In genomic region chr5:157486861-157487260, GRCh38 we compare ENCODE assay signal across 12 cellular contexts. TPM values are rescaled to one million over a fixed set of nuclear protein-coding genes. Genes with fewer than 3 reads are reported as not detected.
A peak's percentile ranks its signal among the peaks of the same experiment; 100 is the strongest.
DNase-seq lines count a peak whose midpoint lies in the region; ATAC-seq and TF ChIP-seq lines count a peak whose summit lies in the region.
"Had no signal": no experiment of that assay in that cellular context is flagged by ENCODE, and none has a peak within 500 bp of the region (broad histone marks: within the 10 kb centered on the region; RNA-seq: fewer than 3 reads in every experiment).

No MANE protein-coding gene starts in this region.

- H3K4me3 Mint-ChIP-seq in activated T-cell treated with anti-CD3 and anti-CD28 coated beads, Interleukin-2, amount 50 U/mL, for 72 hours: no peak overlapping the region
- H3K4me3 Mint-ChIP-seq: brain had no signal

- H3K4me3 ChIP-seq in OCI-LY1 (ENCODE audit: low read depth, low read length, poor library complexity, severe bottlenecking): no peak overlapping the region
- H3K4me3 ChIP-seq in stomach: no peak overlapping the region
- H3K4me3 ChIP-seq: PC-9 had no signal

- no peak overlapping the region for H2AFZ ChIP-seq in OCI-LY1 (ENCODE audit: low read length)
- H2AFZ ChIP-seq: PC-9 had no signal

- intact Hi-C loops in stomach (cut with DNase I; ENCODE audit: low total_unique reads): no loop called here

- H3K36me3 ChIP-seq in OCI-LY1 (ENCODE audit: insufficient read depth, low read length) (no peaks in the 10 kb centered on the region), stomach (peaks cover 25 to 93% (median 73%) of the 10 kb centered on the region in 4 donors)

- no peak for DNase-seq in activated T-cell treated with anti-CD3 and anti-CD28 coated beads, Interleukin-2, amount 50 U/mL, for 72 hours
- DNase-seq in activated T-cell treated with anti-CD3 and anti-CD28 coated beads, Interleukin-2, amount 50 U/mL, for 1 hour: no peak
- no peak for DNase-seq in stomach
- DNase-seq in kidney tubule cell (ENCODE audit: low spot score): no peak
- DNase-seq in OCI-M1 (lab: John Stamatoyannopoulos, UW): no peak
- DNase-seq: MV-4-11, retina had no signal

- H3K27me3 Mint-ChIP-seq in activated T-cell treated with anti-CD3 and anti-CD28 coated beads, Interleukin-2, amount 50 U/mL, for 72 hours (ENCODE audit: low read depth): no peaks in the 10 kb centered on the region
- H3K27me3 Mint-ChIP-seq: brain had no signal

- H3K4me1 Mint-ChIP-seq in activated T-cell treated with anti-CD3 and anti-CD28 coated beads, Interleukin-2, amount 50 U/mL, for 72 hours (ENCODE audit: low read depth): peaks cover 15% of the 10 kb centered on the region
- H3K4me1 Mint-ChIP-seq: brain had no signal

- H3K4me1 ChIP-seq in OCI-LY1 (ENCODE audit: insufficient read depth, low read length, severe bottlenecking): peaks cover 40% of the 10 kb centered on the region
- H3K4me1 ChIP-seq in stomach: peaks cover 0 to 26% (median 11%) of the 10 kb centered on the region in 4 donors

- TF ChIP-seq EP300 in stomach (IDR thresholded peaks at IDR 0.05): no peak

- H3K79me2 ChIP-seq in OCI-LY1 (ENCODE audit: insufficient read depth, low read length): no peaks in the 10 kb centered on the region

- peak overlapping the region; percentile 6; the same call in 1 of the 2 replicates for H3K4me2 ChIP-seq in OCI-LY1 (ENCODE audit: low read length)
- H3K4me2 ChIP-seq: PC-9 had no signal

- H4K20me1 ChIP-seq in OCI-LY1 (ENCODE audit: insufficient read depth, low read length): no peaks in the 10 kb centered on the region

- H3K9ac ChIP-seq in OCI-LY1 (ENCODE audit: low read length): peak overlapping the region; percentile 16; the same call in 1 of the 2 replicates

- ATAC-seq in activated T-cell treated with anti-CD3 and anti-CD28 coated beads, Interleukin-2, amount 50 U/mL, for 72 hours (replicated peaks in 1 of 2): peak in 1 of 2 donors; percentile 15
- peak; percentile 26 for ATAC-seq in GM21737 (IDR thresholded peaks at IDR 0.05; ENCODE audit: unreplicated experiment)
- ATAC-seq in HG03342 (IDR thresholded peaks at IDR 0.05; ENCODE audit: unreplicated experiment): no peak

- no peaks in the 10 kb centered on the region for H3K27me3 ChIP-seq in OCI-LY1 (ENCODE audit: insufficient read depth, low read length)
- H3K27me3 ChIP-seq in stomach: no peaks in the 10 kb centered on the region

- H3K9me3 ChIP-seq in OCI-LY1 (ENCODE audit: low read length): no peaks in the 10 kb centered on the region
- H3K9me3 ChIP-seq in stomach: no peaks in the 10 kb centered on the region

- no peak for TF ChIP-seq CTCF in OCI-LY1 (IDR thresholded peaks at IDR 0.05; ENCODE audit: low read length)
- no peak for TF ChIP-seq CTCF in stomach (IDR thresholded peaks at IDR 0.05)

- H3K27ac ChIP-seq in OCI-LY1 (ENCODE audit: low read depth, low read length, poor library complexity, severe bottlenecking) (peak overlapping the region; percentile 83), stomach (peak overlapping the region in 3 of 5 donors; percentile 7 to 53 (median 34))
- H3K27ac ChIP-seq: PC-9 had no signal

- TF ChIP-seq POLR2A in stomach (IDR thresholded peaks at IDR 0.05): no peak

- H3K36me3 Mint-ChIP-seq in activated T-cell treated with anti-CD3 and anti-CD28 coated beads, Interleukin-2, amount 50 U/mL, for 72 hours (ENCODE audit: insufficient read depth in 2 of 2): peaks cover 18 to 21% of the 10 kb centered on the region in 2 donors

- peak overlapping the region; percentile 64 for H3K27ac Mint-ChIP-seq in activated T-cell treated with anti-CD3 and anti-CD28 coated beads, Interleukin-2, amount 50 U/mL, for 72 hours
- H3K27ac Mint-ChIP-seq: brain had no signal

- 54 to 72% (median 62%) methylated on average over 3 of the region's 3 CpGs for WGBS in stomach, 5 donors

- H3K9me2 ChIP-seq in OCI-LY1 (ENCODE audit: low read depth, low read length): no peaks in the 10 kb centered on the region

- H3K9me3 Mint-ChIP-seq in activated T-cell treated with anti-CD3 and anti-CD28 coated beads, Interleukin-2, amount 50 U/mL, for 72 hours: no peaks in the 10 kb centered on the region

- H3F3A ChIP-seq in OCI-LY1 (ENCODE audit: insufficient read depth, low read length): no peaks in the 10 kb centered on the region

RNA-seq across cellular contexts. Expression of gene NIPAL4, which starts 26.8 kb away (rescaled TPM):
- total RNA-seq in activated T-cell treated with anti-CD3 and anti-CD28 coated beads, Interleukin-2, amount 50 U/mL, for 72 hours: 1 to 10 TPM; 3.1 to 5.9 TPM
- total RNA-seq in stomach: 1 to 10 TPM in 3 of 5 donors, under 1 TPM in 1, not detected in 1; 0.58 to 8.3 (median 4.6) TPM
- 1 to 10 TPM in 2 of 3 donors, under 1 TPM in 1; 0.19 to 4.0 (median 1.2) TPM for polyA plus RNA-seq in stomach
